Comparison of ENCODE assay signal across 1 cellular context in the genomic region with DNA sequence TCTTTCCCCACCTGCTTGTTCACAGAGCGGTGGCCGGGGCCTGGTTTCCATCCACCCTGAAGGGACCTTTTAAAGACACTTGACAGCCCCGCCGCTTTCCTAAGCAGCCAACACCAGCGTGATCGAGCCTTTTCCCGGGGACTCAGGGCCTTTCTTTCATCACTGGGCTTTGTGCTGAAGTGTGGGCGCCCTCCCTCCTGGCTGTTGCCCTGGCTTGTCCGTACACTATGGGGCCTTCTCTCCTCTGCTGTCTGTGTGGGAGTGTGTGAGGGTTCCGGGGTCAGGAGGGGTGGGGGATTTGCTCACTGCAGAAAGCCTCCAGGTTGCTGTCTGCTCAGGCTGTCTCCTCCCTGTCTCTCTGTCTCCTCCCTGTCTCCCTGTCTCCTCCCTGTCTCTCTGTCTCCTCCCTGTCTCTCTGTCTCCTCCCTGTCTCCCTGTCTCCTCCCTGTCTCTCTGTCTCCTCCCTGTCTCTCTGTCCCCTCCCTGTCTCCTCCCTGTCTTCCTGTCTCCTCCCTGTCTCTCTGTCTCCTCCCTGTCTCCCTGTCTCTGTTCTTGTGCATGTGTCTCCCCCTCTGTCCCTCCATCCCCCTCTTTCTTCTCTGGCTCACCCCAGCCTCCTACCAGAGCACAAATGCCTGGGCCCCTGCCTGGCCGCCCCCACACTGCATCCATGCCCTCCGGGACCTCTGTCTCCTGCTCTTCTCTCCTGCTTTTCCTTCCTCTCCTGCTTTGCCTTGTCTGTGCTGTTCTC.
TF ChIP-seq lines count a peak whose summit lies in the region.

No MANE protein-coding gene starts in this region.

TF ChIP-seq in IMR-90, 13 proteins besides CTCF, POLR2A, EP300 and RAD21 (continued from another document):
- TF ChIP-seq USF2 (IDR thresholded peaks at IDR 0.05; ENCODE audit: low read depth, low read length) (no peak), CHD1 (IDR thresholded peaks at IDR 0.05; ENCODE audit: low read depth, low read length) (no peak), CEBPB (IDR thresholded peaks at IDR 0.05; ENCODE audit: low read depth, low read length) (no peak), ELK1 (IDR thresholded peaks at IDR 0.05; ENCODE audit: borderline replicate concordance, low read depth, low read length) (no peak), SMC3 (IDR thresholded peaks at IDR 0.05; ENCODE audit: low read depth, low read length) (no peak), RCOR1 (IDR thresholded peaks at IDR 0.05; ENCODE audit: insufficient replicate concordance, low read length) (no peak)
